Comparison of ENCODE assay signal across 7 cellular contexts in the genomic region with DNA sequence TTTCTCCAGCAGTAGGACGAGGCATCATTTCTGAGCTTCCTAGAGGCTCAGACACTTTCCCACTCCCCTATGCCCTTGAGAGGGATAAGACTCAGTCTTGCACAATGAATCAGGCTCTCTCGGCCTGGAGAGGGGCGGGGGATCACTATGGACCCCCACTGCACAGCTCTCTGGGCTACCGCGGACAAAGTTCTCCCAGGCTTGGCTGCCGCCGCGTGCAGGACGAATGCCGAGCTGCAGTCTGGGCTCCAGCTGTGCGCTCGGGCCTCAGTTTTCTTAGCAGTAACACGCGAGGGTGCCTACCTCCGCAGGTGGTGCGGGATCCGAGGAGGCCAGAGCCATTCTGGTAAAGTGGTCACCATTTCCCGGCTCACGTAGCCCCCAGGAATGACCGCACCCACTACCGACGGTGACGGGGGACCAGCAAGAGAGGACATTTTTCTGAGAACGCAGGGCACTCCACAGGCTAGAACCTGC.
DNase-seq lines count a peak whose midpoint lies in the region; ATAC-seq and TF ChIP-seq lines count a peak whose summit lies in the region.

No MANE protein-coding gene starts in this region.

- peak overlapping the region; percentile 82 for H3K4me2 ChIP-seq in KMS-11

- H3K36me3 Mint-ChIP-seq in activated naive CD4-positive, alpha-beta T cell treated with anti-CD3 and anti-CD28 coated beads, Interleukin-2, amount 50 U/mL, for 24 hours, result no peaks in the 10 kb centered on the region

- TF ChIP-seq CTCF in KMS-11 (conservative IDR thresholded peaks at IDR 0.05; ENCODE audit: low read depth, low read length), result no peak

- peak; percentile 29 for DNase-seq in iPS-NIHi7 (ENCODE audit: extremely low spot score)
- peak; percentile 26 for DNase-seq in stimulated activated naive CD8-positive, alpha-beta T cell treated with anti-CD3 and anti-CD28 coated beads, Interleukin-15, Interleukin-2, amounts not matched to agents 100 U/mL and 50 U/mL, for 24 hours
- no peak for DNase-seq in MV-4-11 (lab: John Stamatoyannopoulos, UW)
- DNase-seq in NCI-H1436 treated with DMSO at 0.1 percent for 48 hours (lab: John Stamatoyannopoulos, UW), result no peak

- H3K27me3 ChIP-seq in KMS-11 (ENCODE audit: insufficient read depth, low read depth), result no peaks in the 10 kb centered on the region

- no peak overlapping the region for H3K4me3 ChIP-seq in KMS-11 (IDR thresholded peaks at IDR 0.05; ENCODE audit: insufficient read depth, low read depth, low read length)

- H3K27ac Mint-ChIP-seq in activated naive CD4-positive, alpha-beta T cell treated with anti-CD3 and anti-CD28 coated beads, Interleukin-2, amount 50 U/mL, for 24 hours, result no peak overlapping the region

- ATAC-seq in stimulated activated naive CD8-positive, alpha-beta T cell treated with anti-CD3 and anti-CD28 coated beads, Interleukin-15, Interleukin-2, amounts not matched to agents 100 U/mL and 50 U/mL, for 24 hours, result no peak
- ATAC-seq in HG03354 (IDR thresholded peaks at IDR 0.05; ENCODE audit: poor library complexity, severe bottlenecking, unreplicated experiment), result no peak

- no peaks in the 10 kb centered on the region for H3K79me2 ChIP-seq in KMS-11 (ENCODE audit: insufficient read depth, low read depth)

- no peaks in the 10 kb centered on the region for H3K27me3 Mint-ChIP-seq in activated naive CD4-positive, alpha-beta T cell treated with anti-CD3 and anti-CD28 coated beads, Interleukin-2, amount 50 U/mL, for 24 hours

- peaks cover 26% of the 10 kb centered on the region for H3K4me1 ChIP-seq in KMS-11 (ENCODE audit: low read depth, poor library complexity, severe bottlenecking)

- H3K4me1 Mint-ChIP-seq in activated naive CD4-positive, alpha-beta T cell treated with anti-CD3 and anti-CD28 coated beads, Interleukin-2, amount 50 U/mL, for 24 hours, result peaks cover 47% of the 10 kb centered on the region

- no peaks in the 10 kb centered on the region for H3K36me3 ChIP-seq in KMS-11 (ENCODE audit: insufficient read depth)

- H3K4me3 Mint-ChIP-seq in activated naive CD4-positive, alpha-beta T cell treated with anti-CD3 and anti-CD28 coated beads, Interleukin-2, amount 50 U/mL, for 24 hours, result peak overlapping the region; percentile 89

- peak overlapping the region; percentile 86 for H2AFZ ChIP-seq in KMS-11 (ENCODE audit: low read depth)

- no peak overlapping the region for H3K27ac ChIP-seq in KMS-11

- no peaks in the 10 kb centered on the region for H3K9me3 Mint-ChIP-seq in activated naive CD4-positive, alpha-beta T cell treated with anti-CD3 and anti-CD28 coated beads, Interleukin-2, amount 50 U/mL, for 24 hours

- H3K9ac ChIP-seq in KMS-11, result no peak overlapping the region

- no peaks in the 10 kb centered on the region for H4K20me1 ChIP-seq in KMS-11 (ENCODE audit: insufficient read depth)

Comparison
In these comparisons a context has a peak if more than half of its experiments do, and no peak if none do; other contexts are left out.
1. DNase-seq: peak in iPS-NIHi7 (single experiment) and stimulated activated naive CD8-positive, alpha-beta T cell treated with anti-CD3 and anti-CD28 coated beads, Interleukin-15, Interleukin-2, amounts not matched to agents 100 U/mL and 50 U/mL, for 24 hours (single experiment); none in MV-4-11 (single experiment) and NCI-H1436 treated with DMSO at 0.1 percent for 48 hours (single experiment).